1 cellular context compared by ENCODE assay signal in genomic region chr12:123966596-123966995, GRCh38.
TF ChIP-seq lines count a peak whose summit lies in the region.

No MANE protein-coding gene starts in this region.

TF ChIP-seq in HepG2, 621 proteins besides CTCF, POLR2A, EP300 and RAD21:
- TF ChIP-seq RARA (CRISPR knock-in tag; IDR thresholded peaks at IDR 0.05) (no peak), GATA4 (IDR thresholded peaks at IDR 0.05; ENCODE audit: borderline replicate concordance, low read depth) (no peak), NRL (CRISPR knock-in tag; IDR thresholded peaks at IDR 0.05; ENCODE audit: borderline replicate concordance) (no peak), PCBP2 (optimal IDR thresholded peaks at IDR 0.05; ENCODE audit: low read depth, low read length, poor library complexity, severe bottlenecking) (no peak), ZNF564 (CRISPR knock-in tag; IDR thresholded peaks at IDR 0.05) (no peak)
- TF ChIP-seq, protein P1, sequence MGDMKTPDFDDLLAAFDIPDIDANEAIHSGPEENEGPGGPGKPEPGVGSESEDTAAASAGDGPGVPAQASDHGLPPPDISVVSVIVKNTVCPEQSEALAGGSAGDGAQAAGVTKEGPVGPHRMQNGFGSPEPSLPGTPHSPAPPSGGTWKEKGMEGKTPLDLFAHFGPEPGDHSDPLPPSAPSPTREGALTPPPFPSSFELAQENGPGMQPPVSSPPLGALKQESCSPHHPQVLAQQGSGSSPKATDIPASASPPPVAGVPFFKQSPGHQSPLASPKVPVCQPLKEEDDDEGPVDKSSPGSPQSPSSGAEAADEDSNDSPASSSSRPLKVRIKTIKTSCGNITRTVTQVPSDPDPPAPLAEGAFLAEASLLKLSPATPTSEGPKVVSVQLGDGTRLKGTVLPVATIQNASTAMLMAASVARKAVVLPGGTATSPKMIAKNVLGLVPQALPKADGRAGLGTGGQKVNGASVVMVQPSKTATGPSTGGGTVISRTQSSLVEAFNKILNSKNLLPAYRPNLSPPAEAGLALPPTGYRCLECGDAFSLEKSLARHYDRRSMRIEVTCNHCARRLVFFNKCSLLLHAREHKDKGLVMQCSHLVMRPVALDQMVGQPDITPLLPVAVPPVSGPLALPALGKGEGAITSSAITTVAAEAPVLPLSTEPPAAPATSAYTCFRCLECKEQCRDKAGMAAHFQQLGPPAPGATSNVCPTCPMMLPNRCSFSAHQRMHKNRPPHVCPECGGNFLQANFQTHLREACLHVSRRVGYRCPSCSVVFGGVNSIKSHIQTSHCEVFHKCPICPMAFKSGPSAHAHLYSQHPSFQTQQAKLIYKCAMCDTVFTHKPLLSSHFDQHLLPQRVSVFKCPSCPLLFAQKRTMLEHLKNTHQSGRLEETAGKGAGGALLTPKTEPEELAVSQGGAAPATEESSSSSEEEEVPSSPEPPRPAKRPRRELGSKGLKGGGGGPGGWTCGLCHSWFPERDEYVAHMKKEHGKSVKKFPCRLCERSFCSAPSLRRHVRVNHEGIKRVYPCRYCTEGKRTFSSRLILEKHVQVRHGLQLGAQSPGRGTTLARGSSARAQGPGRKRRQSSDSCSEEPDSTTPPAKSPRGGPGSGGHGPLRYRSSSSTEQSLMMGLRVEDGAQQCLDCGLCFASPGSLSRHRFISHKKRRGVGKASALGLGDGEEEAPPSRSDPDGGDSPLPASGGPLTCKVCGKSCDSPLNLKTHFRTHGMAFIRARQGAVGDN (CRISPR knock-in tag; IDR thresholded peaks at IDR 0.05): no peak
- TF ChIP-seq, protein P2, sequence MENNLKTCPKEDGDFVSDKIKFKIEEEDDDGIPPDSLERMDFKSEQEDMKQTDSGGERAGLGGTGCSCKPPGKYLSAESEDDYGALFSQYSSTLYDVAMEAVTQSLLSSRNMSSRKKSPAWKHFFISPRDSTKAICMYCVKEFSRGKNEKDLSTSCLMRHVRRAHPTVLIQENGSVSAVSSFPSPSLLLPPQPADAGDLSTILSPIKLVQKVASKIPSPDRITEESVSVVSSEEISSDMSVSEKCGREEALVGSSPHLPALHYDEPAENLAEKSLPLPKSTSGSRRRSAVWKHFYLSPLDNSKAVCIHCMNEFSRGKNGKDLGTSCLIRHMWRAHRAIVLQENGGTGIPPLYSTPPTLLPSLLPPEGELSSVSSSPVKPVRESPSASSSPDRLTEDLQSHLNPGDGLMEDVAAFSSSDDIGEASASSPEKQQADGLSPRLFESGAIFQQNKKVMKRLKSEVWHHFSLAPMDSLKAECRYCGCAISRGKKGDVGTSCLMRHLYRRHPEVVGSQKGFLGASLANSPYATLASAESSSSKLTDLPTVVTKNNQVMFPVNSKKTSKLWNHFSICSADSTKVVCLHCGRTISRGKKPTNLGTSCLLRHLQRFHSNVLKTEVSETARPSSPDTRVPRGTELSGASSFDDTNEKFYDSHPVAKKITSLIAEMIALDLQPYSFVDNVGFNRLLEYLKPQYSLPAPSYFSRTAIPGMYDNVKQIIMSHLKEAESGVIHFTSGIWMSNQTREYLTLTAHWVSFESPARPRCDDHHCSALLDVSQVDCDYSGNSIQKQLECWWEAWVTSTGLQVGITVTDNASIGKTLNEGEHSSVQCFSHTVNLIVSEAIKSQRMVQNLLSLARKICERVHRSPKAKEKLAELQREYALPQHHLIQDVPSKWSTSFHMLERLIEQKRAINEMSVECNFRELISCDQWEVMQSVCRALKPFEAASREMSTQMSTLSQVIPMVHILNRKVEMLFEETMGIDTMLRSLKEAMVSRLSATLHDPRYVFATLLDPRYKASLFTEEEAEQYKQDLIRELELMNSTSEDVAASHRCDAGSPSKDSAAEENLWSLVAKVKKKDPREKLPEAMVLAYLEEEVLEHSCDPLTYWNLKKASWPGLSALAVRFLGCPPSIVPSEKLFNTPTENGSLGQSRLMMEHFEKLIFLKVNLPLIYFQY (CRISPR knock-in tag; IDR thresholded peaks at IDR 0.05; ENCODE audit: borderline replicate concordance): no peak
